10 cellular contexts compared by ENCODE assay signal in genomic region chr7:38453187-38453586, GRCh38.
"Had no signal": no experiment of that assay in that cellular context is flagged by ENCODE, and none has a peak within 500 bp of the region (broad histone marks: within the 10 kb centered on the region; RNA-seq: fewer than 3 reads in every experiment).

No MANE protein-coding gene starts in this region.

- DNase-seq: activated CD4-positive, alpha-beta T cell treated with anti-CD3 and anti-CD28 coated beads, Interleukin-2, amount 50 U/mL, for 4 hours; activated CD8-positive, alpha-beta memory T cell treated with anti-CD3 and anti-CD28 coated beads, Interleukin-2, amount 10 ng/mL, durations not matched to agents 7 days and 5 days; activated effector memory CD4-positive, alpha-beta T cell treated with Interleukin-2 at 50 U/mL for 16 hours; activated T-cell treated with anti-CD3 and anti-CD28 coated beads, Interleukin-2, amount 50 U/mL, for 24 hours; endodermal cell; erythroblast; left colon had no signal

- H3K36me3 Mint-ChIP-seq: natural killer cell treated with Interleukin-12 subunit alpha and Interleukin-12 subunit beta and Interleukin-15 and Interleukin-18, amount 100 ng/mL, for 72 hours had no signal

- H3K9me3 Mint-ChIP-seq: activated T-cell treated with anti-CD3 and anti-CD28 coated beads, Interleukin-2, amount 50 U/mL, for 24 hours; endodermal cell; natural killer cell treated with Interleukin-12 subunit alpha and Interleukin-12 subunit beta and Interleukin-15 and Interleukin-18, amount 100 ng/mL, for 72 hours had no signal

- ATAC-seq: activated CD4-positive, CD25-positive, alpha-beta regulatory T cell treated with anti-CD3 and anti-CD28 coated beads, Interleukin-2, amount 50 U/mL, for 24 hours; activated CD8-positive, alpha-beta memory T cell treated with anti-CD3 and anti-CD28 coated beads, Interleukin-2, amount 10 ng/mL, durations not matched to agents 7 days and 5 days; left colon; natural killer cell treated with Interleukin-12 subunit alpha and Interleukin-12 subunit beta and Interleukin-15 and Interleukin-18, amount 100 ng/mL, for 72 hours had no signal

- H3K27ac Mint-ChIP-seq: activated CD8-positive, alpha-beta memory T cell treated with anti-CD3 and anti-CD28 coated beads, Interleukin-2, amount 10 ng/mL, durations not matched to agents 7 days and 5 days; activated naive CD8-positive, alpha-beta T cell; activated T-cell treated with anti-CD3 and anti-CD28 coated beads, Interleukin-2, amount 50 U/mL, for 24 hours; endodermal cell; natural killer cell treated with Interleukin-12 subunit alpha and Interleukin-12 subunit beta and Interleukin-15 and Interleukin-18, amount 100 ng/mL, for 72 hours had no signal

- H3K4me1 Mint-ChIP-seq: endodermal cell had no signal

- H3K4me3 Mint-ChIP-seq: activated CD8-positive, alpha-beta memory T cell treated with anti-CD3 and anti-CD28 coated beads, Interleukin-2, amount 10 ng/mL, durations not matched to agents 7 days and 5 days; activated naive CD8-positive, alpha-beta T cell; activated T-cell treated with anti-CD3 and anti-CD28 coated beads, Interleukin-2, amount 50 U/mL, for 24 hours; endodermal cell; natural killer cell treated with Interleukin-12 subunit alpha and Interleukin-12 subunit beta and Interleukin-15 and Interleukin-18, amount 100 ng/mL, for 72 hours had no signal

- H3K27me3 Mint-ChIP-seq: activated CD8-positive, alpha-beta memory T cell treated with anti-CD3 and anti-CD28 coated beads, Interleukin-2, amount 10 ng/mL, durations not matched to agents 7 days and 5 days; activated naive CD8-positive, alpha-beta T cell had no signal
